In genomic region chr15:100495861-100496260, GRCh38 we compare ENCODE assay signal across 29 cellular contexts. TPM values are rescaled to one million over a fixed set of nuclear protein-coding genes. Genes with fewer than 3 reads are reported as not detected.
"Had no signal": no experiment of that assay in that cellular context is flagged by ENCODE, and none has a peak within 500 bp of the region (broad histone marks: within the 10 kb centered on the region; RNA-seq: fewer than 3 reads in every experiment).

No MANE protein-coding gene starts in this region.

- ATAC-seq: mucosa of descending colon; naive thymus-derived CD4-positive, alpha-beta T cell; natural killer cell treated with Interleukin-12 subunit alpha and Interleukin-12 subunit beta and Interleukin-15 and Interleukin-18, amount 100 ng/mL, for 72 hours; right lobe of liver; stimulated activated memory B cell treated with anti-CD40 and anti-IgM and Interleukin-4, amounts not matched to agents 10 μg/mL and 1 μg/mL and 100 μg/mL, for 72 hours; stimulated activated naive CD8-positive, alpha-beta T cell treated with anti-CD3 and anti-CD28 coated beads, Interleukin-15, amount 100 ng/mL, for 72 hours had no signal

- H3K4me3 ChIP-seq: left ventricle myocardium inferior, lung, mucosa of descending colon, ovary, right atrium auricular region, right lobe of liver, smooth muscle cell, tibial nerve, uterus had no signal

- H3K36me3 ChIP-seq: left ventricle myocardium inferior, ovary, right atrium auricular region, right lobe of liver, tibial nerve, uterus had no signal

- H3K27me3 ChIP-seq: ovary, right atrium auricular region, right lobe of liver, tibial nerve, uterus had no signal

- H3K4me2 ChIP-seq: smooth muscle cell had no signal

- H3K4me1 ChIP-seq: left ventricle myocardium inferior, right atrium auricular region, right lobe of liver, tibial nerve, uterus had no signal

- H3K9me3 ChIP-seq: left ventricle myocardium inferior, mucosa of descending colon, ovary, right atrium auricular region, right lobe of liver, tibial nerve, uterus had no signal

- H3K27ac ChIP-seq: left ventricle myocardium inferior, ovary, right atrium auricular region, right lobe of liver, tibial nerve, uterus had no signal

- DNase-seq: immature natural killer cell; left ventricle myocardium inferior; midbrain; mucosa of descending colon; naive thymus-derived CD4-positive, alpha-beta T cell; ovary; right lobe of liver; stimulated activated CD4-positive, alpha-beta T cell treated with anti-CD3 and anti-CD28 coated beads, Interleukin-1b, Interleukin-23, amount 100 ng/mL, for 48 hours; stimulated activated CD4-positive, alpha-beta T cell treated with anti-CD3 and anti-CD28 coated beads, Interleukin-2, amount 100 ng/mL, for 48 hours; stimulated activated CD4-positive, alpha-beta T cell treated with anti-CD3 and anti-CD28 coated beads, Interleukin-4, amount 100 ng/mL, for 4 hours; stimulated activated CD8-positive, alpha-beta memory T cell treated with anti-CD3 and anti-CD28 coated beads, Interleukin-4, amount 100 ng/mL, for 48 hours; stimulated activated naive CD4-positive, alpha-beta T cell treated with Interleukin-2 at 50 U/mL for 16 hours; stimulated activated naive CD8-positive, alpha-beta T cell treated with anti-CD3 and anti-CD28 coated beads, Interleukin-15, amount 100 ng/mL, for 72 hours; substantia nigra; uterus had no signal

RNA-seq across cellular contexts. Expression of gene CERS3, which starts 32.9 kb away (rescaled TPM):
- total RNA-seq: kidney epithelial cell, mesenteric fat pad, myocyte, omental fat pad, progenitor cell of endocrine pancreas, pulmonary artery endothelial cell, renal cortical epithelial cell, right atrium auricular region, right lobe of liver, ureter had no signal
